Comparison of ENCODE assay signal across 21 cellular contexts in genomic region chr1:184291701-184292100, GRCh38.
"Had no signal": no experiment of that assay in that cellular context is flagged by ENCODE, and none has a peak within 500 bp of the region (broad histone marks: within the 10 kb centered on the region; RNA-seq: fewer than 3 reads in every experiment).

No MANE protein-coding gene starts in this region.

- H3K9me3 ChIP-seq: gastroesophageal sphincter, psoas muscle, right lobe of liver, upper lobe of right lung, vagina had no signal

- DNase-seq: effector memory CD4-positive, alpha-beta T cell; glutamatergic neuron; left colon; left ventricle myocardium superior; mesenchymal stem cell; midbrain; naive B cell; nephron progenitor cell; psoas muscle; retina; right lobe of liver; spleen; stimulated activated CD4-positive, alpha-beta T cell treated with anti-CD3 and anti-CD28 coated beads, Interleukin-15, amount 100 ng/mL, for 24 hours; stimulated activated CD4-positive, alpha-beta T cell treated with anti-CD3 and anti-CD28 coated beads, Interleukin-1b, Interleukin-23, amount 100 ng/mL, for 48 hours; stimulated activated CD4-positive, alpha-beta T cell treated with anti-CD3 and anti-CD28 coated beads, Interleukin-4, amount 100 ng/mL, for 24 hours; upper lobe of right lung had no signal

- H3K4me3 ChIP-seq: gastroesophageal sphincter, lung, psoas muscle, right lobe of liver, spleen, tibial nerve, upper lobe of right lung, vagina had no signal

- H3K27ac ChIP-seq: gastroesophageal sphincter, neutrophil, psoas muscle, right lobe of liver, spleen, tibial nerve, upper lobe of right lung, vagina had no signal

- H3K4me1 ChIP-seq: right lobe of liver had no signal

- H3K36me3 ChIP-seq: gastroesophageal sphincter, neutrophil, right lobe of liver, spleen, tibial nerve, upper lobe of right lung, vagina had no signal

- H3K27me3 ChIP-seq: gastroesophageal sphincter, neutrophil, right lobe of liver, spleen, tibial nerve, upper lobe of right lung, vagina had no signal
